In the genomic region with DNA sequence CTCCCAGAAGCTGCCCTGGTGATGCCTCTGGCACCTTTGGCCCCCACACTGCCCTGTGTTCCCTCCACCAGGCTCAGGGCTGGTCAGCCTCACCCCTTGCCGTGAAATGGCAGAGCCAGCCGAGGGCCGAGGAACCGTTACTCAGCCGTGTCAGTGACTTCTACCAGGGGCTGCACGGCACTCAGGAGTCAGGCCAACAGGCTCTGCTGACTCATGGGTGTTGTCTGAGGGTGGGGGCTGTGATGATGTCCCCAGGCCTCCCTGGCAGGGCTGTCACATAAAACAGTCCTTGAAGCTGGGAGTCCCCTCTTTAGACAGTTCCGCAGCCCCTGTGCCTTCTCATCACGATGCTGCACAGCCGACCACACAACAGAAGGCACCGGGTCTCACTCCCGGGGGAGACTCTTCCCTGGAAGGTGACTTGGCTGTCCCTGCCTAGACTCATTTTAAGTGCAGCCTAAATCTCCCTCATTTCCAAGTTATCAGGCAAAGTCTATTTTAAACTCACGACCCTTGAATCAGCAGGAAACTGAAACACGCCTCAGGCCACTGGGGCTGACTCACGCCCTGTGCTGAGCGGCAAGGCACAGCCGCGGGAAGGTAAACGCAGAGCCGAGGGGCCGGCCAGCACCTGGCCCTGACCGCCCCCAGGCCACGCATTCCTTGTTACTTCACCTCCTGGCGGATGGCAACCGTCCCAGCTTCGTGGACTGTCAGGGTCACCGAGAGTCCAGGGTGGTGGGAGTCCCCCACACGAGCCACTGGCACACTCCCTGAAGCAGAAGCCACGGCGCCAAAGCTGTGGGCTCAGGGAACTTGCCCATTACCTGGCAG, we compare ENCODE assay signal across 8 cellular contexts.
DNase-seq lines count a peak whose midpoint lies in the region; ATAC-seq and TF ChIP-seq lines count a peak whose summit lies in the region.

No MANE protein-coding gene starts in this region.

- H4K20me1 ChIP-seq in fibroblast of lung (ENCODE audit: control insufficient read depth, extremely low read depth, insufficient read depth, low read length): no peaks in the 10 kb centered on the region

- no peaks in the 10 kb centered on the region for H3K27me3 Mint-ChIP-seq in activated CD8-positive, alpha-beta T cell treated with anti-CD3 and anti-CD28 coated beads for 36 hours

- intact Hi-C loops in activated CD8-positive, alpha-beta T cell treated with anti-CD3 and anti-CD28 coated beads for 36 hours (cut with micrococcal nuclease): no loop called here

- peaks cover 95% of the 10 kb centered on the region for H3K4me1 Mint-ChIP-seq in activated CD8-positive, alpha-beta T cell treated with anti-CD3 and anti-CD28 coated beads for 36 hours (ENCODE audit: low read depth)

- ATAC-seq in activated CD8-positive, alpha-beta T cell treated with anti-CD3 and anti-CD28 coated beads for 36 hours: peak; percentile 40
- no peak for ATAC-seq in HG03571 (IDR thresholded peaks at IDR 0.05; ENCODE audit: unreplicated experiment)

- H3K4me3 Mint-ChIP-seq in activated CD8-positive, alpha-beta T cell treated with anti-CD3 and anti-CD28 coated beads for 36 hours: peak overlapping the region; percentile 15

- POLR2A ChIA-PET in activated CD8-positive, alpha-beta T cell treated with anti-CD3 and anti-CD28 coated beads for 36 hours (lab: Charles Lee): interaction anchor here (1.6 kb wide), 1 partner anchor 188 kb away, joined by 8 read pairs; a partner anchor contains a TSS

- H3K4me1 ChIP-seq in HUES6 (ENCODE audit: control insufficient read depth, insufficient read depth, low read length) (peaks cover 89% of the 10 kb centered on the region), fibroblast of lung (ENCODE audit: control insufficient read depth, extremely low read depth, insufficient read depth, low read length) (peaks cover 62% of the 10 kb centered on the region), parathyroid adenoma (peaks cover 9% of the 10 kb centered on the region)

- H2AFZ ChIP-seq in fibroblast of lung (ENCODE audit: low read length) (no peak overlapping the region), parathyroid adenoma (no peak overlapping the region)

- H3K9ac ChIP-seq in HUES6 (ENCODE audit: low read length) (peak overlapping the region; percentile 41), fibroblast of lung (ENCODE audit: insufficient read depth, low read length) (peak overlapping the region; percentile 59), parathyroid adenoma (no peak overlapping the region)

- H3K9me3 ChIP-seq in HUES6 (ENCODE audit: control insufficient read depth, insufficient read depth, low read depth, low read length): no peaks in the 10 kb centered on the region
- H3K9me3 ChIP-seq in fibroblast of lung (ENCODE audit: control insufficient read depth, insufficient read depth, low read depth, low read length): no peaks in the 10 kb centered on the region
- H3K9me3 ChIP-seq in parathyroid adenoma (ENCODE audit: control insufficient read depth, low read length): no peaks in the 10 kb centered on the region

- TF ChIP-seq CTCF in GM12865 (IDR thresholded peaks at IDR 0.05; ENCODE audit: insufficient read depth, low read depth, low read length, missing control alignments) (no peak), fibroblast of lung (conservative IDR thresholded peaks at IDR 0.05 in 1 of 2, IDR thresholded peaks at IDR 0.05 in 1 of 2; ENCODE audit: low read depth in 1 of 2, low read length in 2 of 2) (no peak), parathyroid adenoma (IDR thresholded peaks at IDR 0.05) (no peak)
- no peak for TF ChIP-seq CTCF in activated CD8-positive, alpha-beta T cell treated with anti-CD3 and anti-CD28 coated beads for 36 hours (IDR thresholded peaks at IDR 0.05)

- H3K9me3 Mint-ChIP-seq in activated CD8-positive, alpha-beta T cell treated with anti-CD3 and anti-CD28 coated beads for 36 hours: no peaks in the 10 kb centered on the region

- CTCF ChIA-PET in activated CD8-positive, alpha-beta T cell treated with anti-CD3 and anti-CD28 coated beads for 36 hours (lab: Charles Lee): no interaction called here

- H3K36me3 ChIP-seq in HUES6 (ENCODE audit: control insufficient read depth, insufficient read depth, low read length) (peaks cover 9% of the 10 kb centered on the region; the same call in 1 of the 2 replicates), fibroblast of lung (ENCODE audit: control insufficient read depth, insufficient read depth, low read length) (peaks cover 12% of the 10 kb centered on the region), parathyroid adenoma (ENCODE audit: control insufficient read depth, insufficient read depth, low read length) (no peaks in the 10 kb centered on the region)

- peaks cover 92% of the 10 kb centered on the region for H3K79me2 ChIP-seq in fibroblast of lung (ENCODE audit: control insufficient read depth, insufficient read depth, low read length)
- H3K79me2 ChIP-seq in parathyroid adenoma: peaks cover 92% of the 10 kb centered on the region

- H3K27ac ChIP-seq in HUES6 (ENCODE audit: low read depth, low read length): peak overlapping the region; percentile 32; the same call in 1 of the 2 replicates
- peak overlapping the region; percentile 98 for H3K27ac ChIP-seq in fibroblast of lung (ENCODE audit: insufficient read depth, low read length)
- no peak overlapping the region for H3K27ac ChIP-seq in parathyroid adenoma

- H3K4me3 ChIP-seq in GM12865 (ENCODE audit: low read depth, low read length) (no peak overlapping the region), HUES6 (ENCODE audit: low read depth, low read length) (peak overlapping the region; percentile 10; the same call in 1 of the 2 replicates), fibroblast of lung (replicated peaks in 1 of 4; ENCODE audit: control extremely low read depth in 1 of 4, insufficient read depth in 1 of 4, low read depth in 3 of 4, low read length in 4 of 4) (peak overlapping the region in 3 of 4 experiments; percentile 23 to 39 (median 24)), parathyroid adenoma (ENCODE audit: low read depth, low read length) (no peak overlapping the region)

- H3K27me3 ChIP-seq in HUES6 (ENCODE audit: control insufficient read depth, insufficient read depth, low read length): no peaks in the 10 kb centered on the region
- no peaks in the 10 kb centered on the region for H3K27me3 ChIP-seq in fibroblast of lung (ENCODE audit: control insufficient read depth, insufficient read depth, low read length)
- H3K27me3 ChIP-seq in parathyroid adenoma (ENCODE audit: control insufficient read depth, insufficient read depth, low read length): no peaks in the 10 kb centered on the region

- DNase-seq in GM12865 (ENCODE audit: low read depth): peak; percentile 46
- DNase-seq in activated CD8-positive, alpha-beta T cell treated with anti-CD3 and anti-CD28 coated beads for 36 hours: peak; percentile 71
- DNase-seq in fibroblast of lung (ENCODE audit: low read depth in 2 of 2): peak; percentile 78 to 87
- no peak for DNase-seq in middle frontal gyrus (ENCODE audit: extremely low spot score, low spot score)
- no peak for DNase-seq in GF-D8 (lab: John Stamatoyannopoulos, UW)

- H3K4me2 ChIP-seq in fibroblast of lung (ENCODE audit: extremely low read depth, insufficient read depth, low read length) (peak overlapping the region; percentile 97), parathyroid adenoma (ENCODE audit: low read length) (peak overlapping the region; percentile 43)

- peak overlapping the region; percentile 71 for H3K27ac Mint-ChIP-seq in activated CD8-positive, alpha-beta T cell treated with anti-CD3 and anti-CD28 coated beads for 36 hours

- peaks cover 34% of the 10 kb centered on the region for H3K36me3 Mint-ChIP-seq in activated CD8-positive, alpha-beta T cell treated with anti-CD3 and anti-CD28 coated beads for 36 hours (ENCODE audit: low read depth)

Comparison
In these comparisons a context has a peak if more than half of its experiments do, and no peak if none do; other contexts are left out.
1. DNase-seq: peak in GM12865 (single experiment), activated CD8-positive, alpha-beta T cell treated with anti-CD3 and anti-CD28 coated beads for 36 hours (single experiment) and fibroblast of lung (2 of 2); none in middle frontal gyrus (single experiment) and GF-D8 (single experiment).
2. H3K4me3 ChIP-seq: peak in HUES6 (single experiment) and fibroblast of lung (3 of 4); none in GM12865 (single experiment) and parathyroid adenoma (single experiment).